ENCODE assay signal across 9 cellular contexts in the genomic region with DNA sequence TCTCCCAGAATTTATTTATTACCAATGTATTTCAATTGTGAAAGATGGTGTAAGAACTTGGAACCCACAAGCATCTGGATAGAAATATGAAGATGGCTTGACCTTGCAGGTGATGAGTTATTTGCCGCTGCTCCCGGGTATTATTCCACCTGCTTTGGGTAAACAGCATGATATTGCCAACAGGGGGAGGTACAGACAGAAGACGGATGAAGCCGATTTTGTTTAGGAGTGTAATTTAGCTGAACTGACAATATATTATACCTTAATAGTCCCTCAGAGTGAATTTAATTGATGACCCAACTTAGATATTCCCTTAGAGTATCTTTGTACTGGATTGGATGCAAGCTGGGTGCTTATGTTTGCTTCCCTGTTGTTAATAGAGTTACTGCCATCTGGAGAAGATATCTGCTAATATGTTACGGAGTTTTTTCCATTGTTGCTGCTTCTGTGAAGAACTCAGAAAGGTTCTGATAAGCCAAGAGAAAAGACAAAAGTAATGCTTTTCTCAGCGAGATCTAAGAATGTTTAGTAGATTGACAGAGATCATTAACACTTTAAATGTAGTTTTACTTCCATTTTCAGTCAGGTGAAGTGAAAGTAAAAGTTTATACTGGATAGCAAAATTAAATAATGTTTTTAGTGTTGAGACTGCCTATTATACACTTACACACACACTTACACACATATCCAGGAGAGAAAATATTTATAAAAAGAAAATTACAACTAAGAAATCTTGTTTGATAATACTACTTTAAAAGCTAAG.
DNase-seq lines count a peak whose midpoint lies in the region; ATAC-seq and TF ChIP-seq lines count a peak whose summit lies in the region.
"Had no signal": no experiment of that assay in that cellular context is flagged by ENCODE, and none has a peak within 500 bp of the region (broad histone marks: within the 10 kb centered on the region; RNA-seq: fewer than 3 reads in every experiment).

No MANE protein-coding gene starts in this region.

- H4K91ac ChIP-seq in trophoblast cell (ENCODE audit: low read depth, low read length): no peak overlapping the region

- H3K4ac ChIP-seq in trophoblast cell (ENCODE audit: low read depth, low read length): no peak overlapping the region

- no peak overlapping the region for H3K14ac ChIP-seq in trophoblast cell (ENCODE audit: low read length)

- H2AFZ ChIP-seq in DND-41 (ENCODE audit: low read depth, low read length): peak overlapping the region; percentile 74
- H2AFZ ChIP-seq in trophoblast cell (ENCODE audit: insufficient read depth, low read length, poor library complexity): no peak overlapping the region

- ATAC-seq in DND-41 (ENCODE audit: insufficient read depth, low read depth) (peak; percentile 56), GM21786 (IDR thresholded peaks at IDR 0.05; ENCODE audit: unreplicated experiment) (peak; percentile 78)

- no peak overlapping the region for H2AK5ac ChIP-seq in trophoblast cell (ENCODE audit: low read length)

- no peak overlapping the region for H4K12ac ChIP-seq in trophoblast cell (ENCODE audit: low read depth, low read length)

- peak overlapping the region; percentile 30 for H3K27ac ChIP-seq in DND-41 (ENCODE audit: low read length)
- H3K27ac ChIP-seq in brain microvascular endothelial cell: no peak overlapping the region
- H3K27ac ChIP-seq in trophoblast cell (ENCODE audit: low read depth, low read length): no peak overlapping the region
- H3K27ac ChIP-seq: thoracic aorta had no signal

- no peaks in the 10 kb centered on the region for H3K27me3 ChIP-seq in DND-41 (ENCODE audit: insufficient read depth, low read length, poor library complexity)
- H3K27me3 ChIP-seq in brain microvascular endothelial cell (replicated peaks): no peaks in the 10 kb centered on the region
- H3K27me3 ChIP-seq in trophoblast cell (ENCODE audit: insufficient read depth, low read length): no peaks in the 10 kb centered on the region

- no peak overlapping the region for H2BK120ac ChIP-seq in trophoblast cell (ENCODE audit: insufficient read depth, low read length, poor library complexity)

- H3K4me2 ChIP-seq in DND-41 (ENCODE audit: insufficient read depth, low read length) (peak overlapping the region; percentile 68), trophoblast cell (ENCODE audit: low read length) (no peak overlapping the region)

- H3K4me1 ChIP-seq in DND-41 (ENCODE audit: insufficient read depth, low read length) (peaks cover 20% of the 10 kb centered on the region), trophoblast cell (ENCODE audit: control insufficient read depth in 1 of 2, insufficient read depth in 2 of 2, low read length in 2 of 2) (no peaks in the 10 kb centered on the region)

- TF ChIP-seq CTCF in DND-41 (IDR thresholded peaks at IDR 0.05; ENCODE audit: borderline replicate concordance, extremely low read depth, low read length, poor library complexity, severe bottlenecking) (peak; percentile 62), brain microvascular endothelial cell (IDR thresholded peaks at IDR 0.05; ENCODE audit: low read depth, low read length, missing control alignments) (peak; percentile 36)

- no peak overlapping the region for H2BK5ac ChIP-seq in trophoblast cell (ENCODE audit: low read depth, low read length, poor library complexity)

- H3K4me3 ChIP-seq in DND-41 (ENCODE audit: low read depth in 1 of 2, low read length in 2 of 2): peak overlapping the region; percentile 1 to 53; a peak in 3 of 4 replicates
- H3K4me3 ChIP-seq in brain microvascular endothelial cell (ENCODE audit: low read depth, low read length): no peak overlapping the region
- H3K4me3 ChIP-seq in trophoblast cell (ENCODE audit: low read depth, low read length): no peak overlapping the region
- H3K4me3 ChIP-seq: thoracic aorta had no signal

- no peaks in the 10 kb centered on the region for H4K20me1 ChIP-seq in DND-41 (ENCODE audit: insufficient read depth, low read length)

- H3K23ac ChIP-seq in trophoblast cell (ENCODE audit: low read length): no peak overlapping the region

- H3K9me3 ChIP-seq in DND-41 (ENCODE audit: insufficient read depth, low read length, severe bottlenecking) (no peaks in the 10 kb centered on the region), trophoblast cell (ENCODE audit: insufficient read depth, low read depth, low read length) (no peaks in the 10 kb centered on the region)
- H3K9me3 ChIP-seq: thoracic aorta had no signal

- no peaks in the 10 kb centered on the region for H3K79me2 ChIP-seq in DND-41 (ENCODE audit: insufficient read depth, low read length)
- no peaks in the 10 kb centered on the region for H3K79me2 ChIP-seq in trophoblast cell (ENCODE audit: control insufficient read depth, insufficient read depth, low read length, poor library complexity)

- in situ Hi-C loops in brain microvascular endothelial cell (cut with HindIII; ENCODE audit: low pct_ligation_motif_present, low sequenced_read_pairs): no loop called here

- H3K18ac ChIP-seq in trophoblast cell (ENCODE audit: low read length): no peak overlapping the region

- no CpG with 5 or more reads among the region's 6 CpGs for WGBS in trophoblast cell (ENCODE audit: extremely low coverage, insufficient coverage, insufficient read length)

- no peak overlapping the region for H2BK12ac ChIP-seq in trophoblast cell (ENCODE audit: low read length)

- H3K36me3 ChIP-seq in DND-41 (ENCODE audit: insufficient read depth, low read length): no peaks in the 10 kb centered on the region
- no peaks in the 10 kb centered on the region for H3K36me3 ChIP-seq in brain microvascular endothelial cell (replicated peaks)
- no peaks in the 10 kb centered on the region for H3K36me3 ChIP-seq in trophoblast cell (ENCODE audit: control insufficient read depth in 1 of 2, insufficient read depth in 2 of 2, low read length in 2 of 2)
- H3K36me3 ChIP-seq: thoracic aorta had no signal

- H3K9ac ChIP-seq in DND-41 (ENCODE audit: low read depth, low read length) (peak overlapping the region; percentile 35), trophoblast cell (ENCODE audit: low read length) (no peak overlapping the region)

- H4K8ac ChIP-seq in trophoblast cell (ENCODE audit: low read depth, low read length): no peak overlapping the region

- no peaks in the 10 kb centered on the region for H3K79me1 ChIP-seq in trophoblast cell (ENCODE audit: low read length)

- DNase-seq in DND-41: peak; percentile 7
- peak; percentile 14 for DNase-seq in NCI-H1436 (lab: John Stamatoyannopoulos, UW)
- DNase-seq in brain microvascular endothelial cell: no peak
- peak; percentile 31 for DNase-seq in renal cortical epithelial cell (ENCODE audit: low read depth)
- DNase-seq in COLO829 (ENCODE audit: low spot score): no peak
- no peak for DNase-seq in activated gamma-delta T cell treated with Interleukin-2 at 50 U/mL for 16 hours
- DNase-seq in trophoblast cell: no peak

Comparison
In these comparisons a context has a peak if more than half of its experiments do, and no peak if none do; other contexts are left out.
1. DNase-seq: peak in DND-41 (single experiment), NCI-H1436 (single experiment) and renal cortical epithelial cell (single experiment); none in brain microvascular endothelial cell (single experiment), COLO829 (single experiment), activated gamma-delta T cell treated with Interleukin-2 at 50 U/mL for 16 hours (single experiment) and trophoblast cell (0 of 2).
2. H3K4me3 ChIP-seq: peak in DND-41 (2 of 2); none in brain microvascular endothelial cell (single experiment) and trophoblast cell (single experiment).